In the genomic region with DNA sequence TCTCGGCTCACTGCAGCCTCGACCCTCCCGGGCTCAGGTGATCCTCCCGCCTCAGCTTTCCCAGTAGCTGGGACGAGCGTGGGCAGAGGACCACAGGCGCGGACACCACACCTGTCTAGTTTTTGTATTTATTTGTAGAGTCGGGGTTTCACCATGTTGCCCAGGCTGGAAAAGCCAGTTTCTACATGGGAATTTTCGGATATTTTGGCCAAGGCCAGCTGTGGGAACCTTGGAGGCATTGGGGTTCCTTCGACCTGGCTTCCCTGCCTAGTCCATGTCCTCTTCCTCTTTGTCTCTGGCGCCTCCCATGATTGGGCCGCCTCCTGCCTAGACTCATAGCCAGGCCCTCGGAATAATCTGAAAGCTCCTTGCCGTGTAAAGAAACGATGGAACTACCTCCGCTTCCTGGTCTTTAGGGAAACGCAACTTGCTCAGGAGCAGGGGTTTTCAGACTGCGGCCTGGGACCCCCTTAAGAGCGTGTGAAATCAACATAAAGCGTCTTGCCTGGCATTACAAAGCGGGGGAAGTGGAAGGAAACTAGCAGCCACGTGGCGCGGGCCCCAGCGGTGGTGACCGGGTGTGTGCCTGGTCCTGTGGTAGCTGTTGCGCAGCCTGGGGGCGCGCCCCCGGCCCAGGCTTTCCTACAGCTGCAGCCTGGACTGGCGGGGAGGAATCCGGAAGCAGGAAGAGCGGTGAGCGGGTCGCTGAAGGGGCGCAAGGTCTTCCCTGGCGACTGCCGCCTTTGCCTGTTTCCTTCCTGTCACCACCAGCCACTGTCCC, we compare ENCODE assay signal across 8 cellular contexts. TPM values are rescaled to one million over a fixed set of nuclear protein-coding genes. Genes with fewer than 3 reads are reported as not detected.
DNase-seq lines count a peak whose midpoint lies in the region; ATAC-seq and TF ChIP-seq lines count a peak whose summit lies in the region.

No MANE protein-coding gene starts in this region.

- intact Hi-C loops in left lung (cut with DNase I) = no loop called here

- peak overlapping the region; percentile 61 to 71 for H3K4me3 ChIP-seq in left lung

- H3K4me3 Mint-ChIP-seq in chondrocyte (ENCODE audit: unreplicated experiment) = peak overlapping the region; percentile 68

- H3K9me3 Mint-ChIP-seq in chondrocyte (ENCODE audit: low read depth) = no peaks in the 10 kb centered on the region

- H3K27me3 ChIP-seq in left lung = no peaks in the 10 kb centered on the region

- peak; percentile 40 for DNase-seq in DMS79 treated with DMSO at 0.1 percent for 48 hours (lab: John Stamatoyannopoulos, UW)
- no peak for DNase-seq in DMS79 (lab: John Stamatoyannopoulos, UW)
- peak; percentile 23 for DNase-seq in activated CD4-positive, CD25-positive, alpha-beta regulatory T cell treated with anti-CD3 and anti-CD28 coated beads, Interleukin-2, amount 50 U/mL, for 16 hours (ENCODE audit: low read depth, low spot score)
- no peak for DNase-seq in chondrocyte (ENCODE audit: low spot score)
- DNase-seq in left lung = peak; percentile 76 to 90
- peak; percentile 40 to 56 for DNase-seq in stimulated activated CD4-positive, alpha-beta T cell treated with anti-CD3 and anti-CD28 coated beads, Interleukin-4, amount 100 ng/mL, for 48 hours (ENCODE audit: low read depth in 2 of 2)
- DNase-seq in NCI-H526 treated with DMSO at 0.1 percent for 48 hours (lab: John Stamatoyannopoulos, UW) = no peak
- DNase-seq in dedifferentiated amniotic fluid mesenchymal stem cell (ENCODE audit: extremely low spot score) = no peak

- H3K27ac Mint-ChIP-seq in chondrocyte (ENCODE audit: unreplicated experiment) = peak overlapping the region; percentile 70

- H3K4me1 Mint-ChIP-seq in chondrocyte (ENCODE audit: low read depth) = peaks cover 37% of the 10 kb centered on the region

- H3K27me3 Mint-ChIP-seq in chondrocyte (ENCODE audit: low read depth) = no peaks in the 10 kb centered on the region

- peak overlapping the region; percentile 99 to 100 for H3K27ac ChIP-seq in left lung

- ATAC-seq in left lung = peak; percentile 23

- peaks cover 0 to 28% of the 10 kb centered on the region in 2 donors for H3K36me3 ChIP-seq in left lung

- peaks cover 22 to 50% of the 10 kb centered on the region in 2 donors for H3K4me1 ChIP-seq in left lung

- TF ChIP-seq CTCF in chondrocyte (IDR thresholded peaks at IDR 0.05) (no peak), left lung (IDR thresholded peaks at IDR 0.05) (no peak)

- H3K36me3 Mint-ChIP-seq in chondrocyte (ENCODE audit: low read depth) = peaks cover 25% of the 10 kb centered on the region

- no peaks in the 10 kb centered on the region for H3K9me3 ChIP-seq in left lung

RNA-seq across cellular contexts. Expression of a gene that starts 1.4 kb away (rescaled TPM):
- total RNA-seq in chondrocyte (239 to 400 TPM (median 242 TPM) in 3 replicates), left lung (100 to 1,000 TPM; 515 to 585 TPM)

RNA-seq across cellular contexts. Expression of a gene that starts 51.5 kb away (rescaled TPM):
- 20.8 to 28.8 TPM (median 23.0 TPM) in 3 replicates for total RNA-seq in chondrocyte
- 10 to 100 TPM; 22.4 to 23.9 TPM for total RNA-seq in left lung

Comparison
In these comparisons a context has a peak if more than half of its experiments do, and no peak if none do; other contexts are left out.
1. DNase-seq: peak in DMS79 treated with DMSO at 0.1 percent for 48 hours (single experiment), activated CD4-positive, CD25-positive, alpha-beta regulatory T cell treated with anti-CD3 and anti-CD28 coated beads, Interleukin-2, amount 50 U/mL, for 16 hours (single experiment), left lung (2 of 2) and stimulated activated CD4-positive, alpha-beta T cell treated with anti-CD3 and anti-CD28 coated beads, Interleukin-4, amount 100 ng/mL, for 48 hours (2 of 2); none in DMS79 (single experiment), chondrocyte (single experiment), NCI-H526 treated with DMSO at 0.1 percent for 48 hours (single experiment) and dedifferentiated amniotic fluid mesenchymal stem cell (single experiment).